Comparison of ENCODE assay signal across 21 cellular contexts in genomic region chr16:56980203-56980535, GRCh38. TPM values are rescaled to one million over a fixed set of nuclear protein-coding genes. Genes with fewer than 3 reads are reported as not detected.
"Had no signal": no experiment of that assay in that cellular context is flagged by ENCODE, and none has a peak within 500 bp of the region (broad histone marks: within the 10 kb centered on the region; RNA-seq: fewer than 3 reads in every experiment).

No MANE protein-coding gene starts in this region.

- DNase-seq: activated CD4-positive, alpha-beta memory T cell treated with anti-CD3 and anti-CD28 coated beads, Interleukin-2, amount 10 ng/mL, durations not matched to agents 7 days and 5 days; activated CD4-positive, alpha-beta T cell treated with anti-CD3 and anti-CD28 coated beads for 36 hours; activated effector memory CD4-positive, alpha-beta T cell treated with Interleukin-2 at 50 U/mL for 16 hours; activated naive CD4-positive, alpha-beta T cell treated with anti-CD3 and anti-CD28 coated beads, Interleukin-2, amount 50 U/mL, for 16 hours; activated T-cell treated with anti-CD3 and anti-CD28 coated beads, Interleukin-2, amount 50 U/mL, for 4 hours; amygdala; foreskin fibroblast; mesenchymal stem cell; mucosa of descending colon; naive B cell; pancreas; sigmoid colon; stomach; trophoblast cell had no signal

- H3K27me3 Mint-ChIP-seq: activated CD4-positive, alpha-beta memory T cell treated with anti-CD3 and anti-CD28 coated beads, Interleukin-2, amount 10 ng/mL, durations not matched to agents 7 days and 5 days; activated CD4-positive, alpha-beta T cell treated with anti-CD3 and anti-CD28 coated beads for 36 hours; naive B cell had no signal

- H3K79me2 ChIP-seq: hepatocyte had no signal

- H3K9me3 ChIP-seq: mucosa of descending colon, neutrophil, pancreas, sigmoid colon, stomach, vagina had no signal

- H3K4me3 Mint-ChIP-seq: activated CD4-positive, alpha-beta memory T cell treated with anti-CD3 and anti-CD28 coated beads, Interleukin-2, amount 10 ng/mL, durations not matched to agents 7 days and 5 days; activated CD4-positive, alpha-beta T cell treated with anti-CD3 and anti-CD28 coated beads for 36 hours; activated T-cell treated with anti-CD3 and anti-CD28 coated beads, Interleukin-2, amount 50 U/mL, for 4 hours; T-helper 2 cell treated with Interferon-gamma antibody and Interleukin-4, amounts not matched to agents 5 μg/mL and 100 μg/mL, for 36 hours; WTC11 had no signal

- H3K9me3 Mint-ChIP-seq: activated CD4-positive, alpha-beta memory T cell treated with anti-CD3 and anti-CD28 coated beads, Interleukin-2, amount 10 ng/mL, durations not matched to agents 7 days and 5 days; activated T-cell treated with anti-CD3 and anti-CD28 coated beads, Interleukin-2, amount 50 U/mL, for 4 hours; naive B cell; T-helper 2 cell treated with Interferon-gamma antibody and Interleukin-4, amounts not matched to agents 5 μg/mL and 100 μg/mL, for 36 hours; WTC11 had no signal

- H3K4me3 ChIP-seq: cardiac muscle cell, hepatocyte, mucosa of descending colon, pancreas, sigmoid colon, stomach, vagina had no signal

- H3K27me3 ChIP-seq: cardiac muscle cell, hepatocyte, neutrophil, pancreas, sigmoid colon, stomach, vagina had no signal

- ATAC-seq: activated CD4-positive, alpha-beta T cell treated with anti-CD3 and anti-CD28 coated beads for 36 hours; activated T-cell treated with anti-CD3 and anti-CD28 coated beads, Interleukin-2, amount 50 U/mL, for 4 hours; mucosa of descending colon; pancreas; WTC11 had no signal

- H3K27ac ChIP-seq: cardiac muscle cell, epithelial cell of prostate, neutrophil, pancreas, sigmoid colon, stomach, vagina had no signal

- H3K36me3 ChIP-seq: cardiac muscle cell, neutrophil, pancreas, stomach, vagina had no signal

- H2AFZ ChIP-seq: hepatocyte had no signal

- H3K36me3 Mint-ChIP-seq: WTC11 had no signal

- H3K27ac Mint-ChIP-seq: activated CD4-positive, alpha-beta memory T cell treated with anti-CD3 and anti-CD28 coated beads, Interleukin-2, amount 10 ng/mL, durations not matched to agents 7 days and 5 days; T-helper 2 cell treated with Interferon-gamma antibody and Interleukin-4, amounts not matched to agents 5 μg/mL and 100 μg/mL, for 36 hours; WTC11 had no signal

- H3K4me2 ChIP-seq: hepatocyte had no signal

RNA-seq across cellular contexts. Expression of gene NLRC5, which starts 9.2 kb away (rescaled TPM):
- total RNA-seq: cardiac muscle cell had no signal
- polyA plus RNA-seq: cardiac muscle cell had no signal

RNA-seq across cellular contexts. Expression of gene CETP, which starts 18.4 kb away (rescaled TPM):
- total RNA-seq: activated CD4-positive, alpha-beta memory T cell treated with anti-CD3 and anti-CD28 coated beads, Interleukin-2, amount 10 ng/mL, durations not matched to agents 7 days and 5 days; hepatocyte; vagina; WTC11 had no signal
- polyA plus RNA-seq: hepatocyte had no signal
